Comparison of ENCODE assay signal across 27 cellular contexts in genomic region chr6:57226221-57226620, GRCh38. TPM values are rescaled to one million over a fixed set of nuclear protein-coding genes. Genes with fewer than 3 reads are reported as not detected.
DNase-seq lines count a peak whose midpoint lies in the region; ATAC-seq, FAIRE-seq and TF ChIP-seq lines count a peak whose summit lies in the region.
"Had no signal": no experiment of that assay in that cellular context is flagged by ENCODE, and none has a peak within 500 bp of the region (broad histone marks: within the 10 kb centered on the region; RNA-seq: fewer than 3 reads in every experiment).

No MANE protein-coding gene starts in this region.

- H3K27ac ChIP-seq in mammary epithelial cell (ENCODE audit: insufficient read depth, low read depth, low read length) (no peak overlapping the region), breast epithelium (no peak overlapping the region)
- H3K27ac ChIP-seq: adrenal gland, ovary, Peyer's patch, right lobe of liver had no signal

- H3K36me3 Mint-ChIP-seq in Caco-2 (ENCODE audit: insufficient read depth, unreplicated experiment), result peaks cover 6% of the 10 kb centered on the region
- H3K36me3 Mint-ChIP-seq: brain, memory B cell had no signal

- H3K36me3 ChIP-seq in mammary epithelial cell (ENCODE audit: insufficient read depth, low read length), result no peaks in the 10 kb centered on the region
- H3K36me3 ChIP-seq in breast epithelium, result no peaks in the 10 kb centered on the region
- no peaks in the 10 kb centered on the region for H3K36me3 ChIP-seq in neuron (ENCODE audit: insufficient read depth, low read length)
- H3K36me3 ChIP-seq in Caco-2 (ENCODE audit: control insufficient read depth, insufficient read depth, low read length), result no peaks in the 10 kb centered on the region
- H3K36me3 ChIP-seq: adrenal gland, heart left ventricle, ovary, Peyer's patch, right lobe of liver, tibial artery had no signal

- no peak for FAIRE-seq in D721Med (lab: Jason Lieb, UNC)

- no peak for ATAC-seq in HG02981 (IDR thresholded peaks at IDR 0.05; ENCODE audit: unreplicated experiment)
- ATAC-seq: activated CD4-positive, alpha-beta T cell treated with anti-CD3 and anti-CD28 coated beads for 36 hours; CD8-positive, alpha-beta T cell; heart left ventricle; right lobe of liver had no signal

- dilution Hi-C loops in mammary epithelial cell (cut with HindIII; ENCODE audit: low sequenced_read_pairs), result no loop called here

- H3K27ac Mint-ChIP-seq in Caco-2 (ENCODE audit: unreplicated experiment), result no peak overlapping the region
- H3K27ac Mint-ChIP-seq: activated CD4-positive, alpha-beta T cell treated with anti-CD3 and anti-CD28 coated beads for 36 hours; CD8-positive, alpha-beta T cell; memory B cell; stimulated activated naive CD8-positive, alpha-beta T cell treated with anti-CD3 and anti-CD28 coated beads, Interleukin-15, Interleukin-2, amounts not matched to agents 100 ng/mL and 50 ng/mL, for 24 hours; T-helper 1 cell treated with Interleukin-12 subunit alpha and Interleukin-12 subunit beta and Interleukin-4 antibody, amounts not matched to agents 30 μg/mL and 1 μg/mL, for 36 hours had no signal

- no peak overlapping the region for H3K4me3 Mint-ChIP-seq in Caco-2 (ENCODE audit: unreplicated experiment)
- H3K4me3 Mint-ChIP-seq: activated CD4-positive, alpha-beta T cell treated with anti-CD3 and anti-CD28 coated beads for 36 hours; CD8-positive, alpha-beta T cell; memory B cell; stimulated activated naive CD8-positive, alpha-beta T cell treated with anti-CD3 and anti-CD28 coated beads, Interleukin-15, Interleukin-2, amounts not matched to agents 100 ng/mL and 50 ng/mL, for 24 hours; T-helper 1 cell treated with Interleukin-12 subunit alpha and Interleukin-12 subunit beta and Interleukin-4 antibody, amounts not matched to agents 30 μg/mL and 1 μg/mL, for 36 hours had no signal

- H3K9me3 ChIP-seq in mammary epithelial cell (replicated peaks; ENCODE audit: insufficient read depth, low read length), result no peaks in the 10 kb centered on the region
- H3K9me3 ChIP-seq in breast epithelium, result no peaks in the 10 kb centered on the region
- no peaks in the 10 kb centered on the region for H3K9me3 ChIP-seq in neuron (ENCODE audit: low read length)
- no peaks in the 10 kb centered on the region for H3K9me3 ChIP-seq in Caco-2
- H3K9me3 ChIP-seq: adrenal gland, heart left ventricle, ovary, Peyer's patch, right lobe of liver, tibial artery had no signal

- H3K4me1 Mint-ChIP-seq in Caco-2 (ENCODE audit: low read depth, unreplicated experiment), result no peaks in the 10 kb centered on the region

- POLR2A ChIA-PET in Caco-2 (lab: Charles Lee), result no interaction called here

- 32% methylated on average over 2 of the region's 2 CpGs for WGBS in mammary epithelial cell (ENCODE audit: low coverage, missing lambda C conversion rate)

- intact Hi-C loops in mammary epithelial cell (cut with micrococcal nuclease) (no loop called here), breast epithelium (cut with DNase I; ENCODE audit: low total_unique reads) (no loop called here), Caco-2 (cut with micrococcal nuclease; ENCODE audit: unreplicated experiment) (no loop called here)

- no peak overlapping the region for H3K4me2 ChIP-seq in mammary epithelial cell (ENCODE audit: insufficient read depth, low read depth, low read length)

- H3K4me3 ChIP-seq in mammary epithelial cell (replicated peaks in 1 of 3; ENCODE audit: insufficient read depth in 1 of 3, low read depth in 2 of 3, low read length in 3 of 3) (no peak overlapping the region), breast epithelium (no peak overlapping the region), neuron (ENCODE audit: low read length) (no peak overlapping the region), Caco-2 (ENCODE audit: low read depth, low read length) (no peak overlapping the region)
- H3K4me3 ChIP-seq: adrenal gland, heart left ventricle, ovary, Peyer's patch, right lobe of liver, tibial artery had no signal

- no peaks in the 10 kb centered on the region for H3K27me3 Mint-ChIP-seq in Caco-2 (ENCODE audit: insufficient read depth, unreplicated experiment)

- peaks cover 6% of the 10 kb centered on the region for H3K4me1 ChIP-seq in mammary epithelial cell (ENCODE audit: insufficient read depth, low read length)
- no peaks in the 10 kb centered on the region for H3K4me1 ChIP-seq in breast epithelium
- H3K4me1 ChIP-seq in neuron (ENCODE audit: insufficient read depth, low read length), result peaks cover 3% of the 10 kb centered on the region
- no peaks in the 10 kb centered on the region for H3K4me1 ChIP-seq in Caco-2

- no peak for DNase-seq in mammary epithelial cell
- no peak for DNase-seq in breast epithelium (ENCODE audit: low spot score in 2 of 2)
- DNase-seq in RPMI7951 (ENCODE audit: low read depth), result peak; percentile 56
- DNase-seq in D721Med (ENCODE audit: insufficient read length, low spot score), result no peak
- DNase-seq in stimulated activated CD4-positive, alpha-beta T cell treated with anti-CD3 and anti-CD28 coated beads, Interleukin-2, amount 100 ng/mL, for 48 hours, result no peak
- no peak for DNase-seq in Caco-2
- DNase-seq: activated CD4-positive, alpha-beta T cell treated with anti-CD3 and anti-CD28 coated beads for 36 hours; activated naive CD4-positive, alpha-beta T cell treated with Interleukin-2 at 50 U/mL for 16 hours; activated T-cell treated with anti-CD3 and anti-CD28 coated beads, Interleukin-2, amount 50 U/mL, for 48 hours; adrenal gland; AML-193; CD8-positive, alpha-beta T cell; DMS53; effector CD4-positive, alpha-beta T cell; heart left ventricle; Kasumi-1; NCI-H2029 treated with DMSO at 0.1 percent for 48 hours; ovary; Peyer's patch; right lobe of liver; tibial artery had no signal

- H2AFZ ChIP-seq in mammary epithelial cell (ENCODE audit: low read depth, low read length), result peak overlapping the region; percentile 2
- peak overlapping the region; percentile 32 for H2AFZ ChIP-seq in neuron (ENCODE audit: low read depth, low read length)

- peaks cover 8% of the 10 kb centered on the region for H3K79me2 ChIP-seq in mammary epithelial cell (ENCODE audit: insufficient read depth, low read length)

- no peaks in the 10 kb centered on the region for H3K27me3 ChIP-seq in mammary epithelial cell (ENCODE audit: insufficient read depth, low read length)
- H3K27me3 ChIP-seq in breast epithelium, result no peaks in the 10 kb centered on the region
- no peaks in the 10 kb centered on the region for H3K27me3 ChIP-seq in neuron (ENCODE audit: insufficient read depth, low read length)
- no peaks in the 10 kb centered on the region for H3K27me3 ChIP-seq in Caco-2 (replicated peaks; ENCODE audit: control insufficient read depth, insufficient read depth, low read length)
- H3K27me3 ChIP-seq: adrenal gland, heart left ventricle, ovary, Peyer's patch, right lobe of liver, tibial artery had no signal

- no peak overlapping the region for H3K9ac ChIP-seq in mammary epithelial cell (ENCODE audit: insufficient read depth, low read length)

- CTCF ChIA-PET in mammary epithelial cell (lab: Charles Lee; ENCODE audit: low non-redundant PET) (no interaction called here), Caco-2 (lab: Charles Lee) (no interaction called here)

- in situ Hi-C loops in mammary epithelial cell (cut with MboI; ENCODE audit: low sequenced_read_pairs in 2 of 2), result no loop called here

- H3K9me3 Mint-ChIP-seq in Caco-2 (ENCODE audit: unreplicated experiment), result no peaks in the 10 kb centered on the region
- H3K9me3 Mint-ChIP-seq: CD8-positive, alpha-beta T cell; memory B cell; stimulated activated naive CD8-positive, alpha-beta T cell treated with anti-CD3 and anti-CD28 coated beads, Interleukin-15, Interleukin-2, amounts not matched to agents 100 ng/mL and 50 ng/mL, for 24 hours; T-helper 1 cell treated with Interleukin-12 subunit alpha and Interleukin-12 subunit beta and Interleukin-4 antibody, amounts not matched to agents 30 μg/mL and 1 μg/mL, for 36 hours had no signal

- BruUV-seq in mammary epithelial cell (replicated peaks; lab: Mats Ljungman, UMichigan), result no TSS peak
- no TSS peak for BruUV-seq in Caco-2 (replicated peaks; lab: Mats Ljungman, UMichigan)

- no peak for TF ChIP-seq POLR2A in breast epithelium (IDR thresholded peaks at IDR 0.05)

- no peaks in the 10 kb centered on the region for H4K20me1 ChIP-seq in mammary epithelial cell (ENCODE audit: insufficient read depth, low read length)

- no peak for TF ChIP-seq CTCF in mammary epithelial cell (conservative IDR thresholded peaks at IDR 0.05 in 1 of 2, IDR thresholded peaks at IDR 0.05 in 1 of 2; ENCODE audit: extremely low read depth in 1 of 2, insufficient read depth in 1 of 2, low read depth in 1 of 2, low read length in 2 of 2)
- TF ChIP-seq CTCF in breast epithelium (IDR thresholded peaks at IDR 0.05), result no peak
- no peak for TF ChIP-seq CTCF in D721Med (IDR thresholded peaks at IDR 0.05; ENCODE audit: insufficient read depth, missing control alignments)
- no peak for TF ChIP-seq CTCF in Caco-2 (IDR thresholded peaks at IDR 0.05; ENCODE audit: insufficient read depth in 1 of 2, low read depth in 1 of 2, low read length in 1 of 2, severe bottlenecking in 1 of 2, unreplicated experiment in 1 of 2)

RNA-seq across cellular contexts. Expression of gene RAB23, which starts 4.1 kb away (rescaled TPM):
- total RNA-seq in mammary epithelial cell, result 10 to 100 TPM; 13.2 to 14.9 TPM
- 6.7 TPM for polyA plus RNA-seq in mammary epithelial cell
- polyA minus RNA-seq in mammary epithelial cell, result 3.0 TPM
- 10 to 100 TPM; 10.4 to 11.7 (median 10.8) TPM for total RNA-seq in breast epithelium
- total RNA-seq in RPMI7951 (2014; rRNA removed; shearing (Covaris generic)), result 42.8 and 51.2 TPM in 2 replicates
- total RNA-seq in Caco-2 (2022), result 12.6 and 13.7 TPM in 2 replicates

RNA-seq across cellular contexts. Expression of gene BAG2, which starts 54.1 kb away (rescaled TPM):
- total RNA-seq in mammary epithelial cell (1 to 10 TPM; 2.1 to 2.3 TPM), breast epithelium (1 to 10 TPM; 2.2 to 4.9 (median 4.2) TPM), Caco-2 (2022) (9.5 and 10.4 TPM in 2 replicates)
- 1.9 TPM for polyA plus RNA-seq in mammary epithelial cell
- polyA minus RNA-seq in mammary epithelial cell, result not detected
- total RNA-seq in RPMI7951 (2014; rRNA removed; shearing (Covaris generic)), result 14.8 and 18.3 TPM in 2 replicates
